In genomic region chr1:26853156-26853555, GRCh38 we compare ENCODE assay signal across 8 cellular contexts. TPM values are rescaled to one million over a fixed set of nuclear protein-coding genes. Genes with fewer than 3 reads are reported as not detected.
DNase-seq lines count a peak whose midpoint lies in the region; ATAC-seq and TF ChIP-seq lines count a peak whose summit lies in the region.

No MANE protein-coding gene starts in this region.

- H3K27ac ChIP-seq in OCI-LY1 (ENCODE audit: low read depth, low read length, poor library complexity, severe bottlenecking), result no peak overlapping the region

- peak; percentile 55 for ATAC-seq in esophagus mucosa
- ATAC-seq in HG02759 (IDR thresholded peaks at IDR 0.05; ENCODE audit: unreplicated experiment), result no peak

- TF ChIP-seq CTCF in OCI-LY1 (IDR thresholded peaks at IDR 0.05; ENCODE audit: low read length), result peak; percentile 82
- peak; percentile 54 to 72 (median 67) for TF ChIP-seq CTCF in nephron (IDR thresholded peaks at IDR 0.05; ENCODE audit: unreplicated experiment in 3 of 3)

- no peak overlapping the region for H3K4me3 Mint-ChIP-seq in nephron

- no peaks in the 10 kb centered on the region for H3K4me1 ChIP-seq in OCI-LY1 (ENCODE audit: insufficient read depth, low read length, severe bottlenecking)

- no peaks in the 10 kb centered on the region for H3K9me3 Mint-ChIP-seq in nephron

- H3K27me3 ChIP-seq in OCI-LY1 (ENCODE audit: insufficient read depth, low read length), result no peaks in the 10 kb centered on the region

- no peaks in the 10 kb centered on the region for H3K9me3 ChIP-seq in OCI-LY1 (ENCODE audit: low read length)

- DNase-seq in CMK (ENCODE audit: low read depth) (peak; percentile 66), HK-2 (ENCODE audit: unreplicated experiment) (peak; percentile 93), activated T-cell treated with anti-CD3 and anti-CD28 coated beads for 1 hour (ENCODE audit: low read depth) (peak; percentile 87)
- peak; percentile 54 for DNase-seq in stimulated activated naive CD4-positive, alpha-beta T cell treated with Interleukin-2 at 50 U/mL for 16 hours (lab: John Stamatoyannopoulos, UW)

- peaks cover 10% of the 10 kb centered on the region for H3K4me1 Mint-ChIP-seq in nephron

- H3K4me2 ChIP-seq in OCI-LY1 (ENCODE audit: low read length), result no peak overlapping the region

- peaks cover 38% of the 10 kb centered on the region for H3K36me3 Mint-ChIP-seq in nephron (ENCODE audit: low read depth)

- H3K4me3 ChIP-seq in OCI-LY1 (ENCODE audit: low read depth, low read length, poor library complexity, severe bottlenecking), result no peak overlapping the region

- H4K20me1 ChIP-seq in OCI-LY1 (ENCODE audit: insufficient read depth, low read length), result no peaks in the 10 kb centered on the region

- no peak overlapping the region for H3K27ac Mint-ChIP-seq in nephron

- H3K36me3 ChIP-seq in OCI-LY1 (ENCODE audit: insufficient read depth, low read length), result peaks cover 48% of the 10 kb centered on the region; the same call in 1 of the 2 replicates

- no peak overlapping the region for H3K9ac ChIP-seq in OCI-LY1 (ENCODE audit: low read length)

- H3K79me2 ChIP-seq in OCI-LY1 (ENCODE audit: insufficient read depth, low read length), result no peaks in the 10 kb centered on the region

- no peaks in the 10 kb centered on the region for H3F3A ChIP-seq in OCI-LY1 (ENCODE audit: insufficient read depth, low read length)

- H3K27me3 Mint-ChIP-seq in nephron (ENCODE audit: low read depth), result peaks cover 3% of the 10 kb centered on the region

- no peaks in the 10 kb centered on the region for H3K9me2 ChIP-seq in OCI-LY1 (ENCODE audit: low read depth, low read length)

- no peak overlapping the region for H2AFZ ChIP-seq in OCI-LY1 (ENCODE audit: low read length)

RNA-seq across cellular contexts. Expression of gene SFN, which starts 9.8 kb away (rescaled TPM):
- total RNA-seq in esophagus mucosa, result 2,315 TPM

RNA-seq across cellular contexts. Expression of gene ZDHHC18, which starts 26.7 kb away (rescaled TPM):
- total RNA-seq in esophagus mucosa, result 19.2 TPM

RNA-seq across cellular contexts. Expression of gene GPN2, which starts 36.9 kb away (rescaled TPM):
- total RNA-seq in esophagus mucosa, result 20.0 TPM

RNA-seq across cellular contexts. Expression of gene GPATCH3, which starts 47.1 kb away (rescaled TPM):
- 10.4 TPM for total RNA-seq in esophagus mucosa
